Comparison of ENCODE assay signal across 24 cellular contexts in the genomic region with DNA sequence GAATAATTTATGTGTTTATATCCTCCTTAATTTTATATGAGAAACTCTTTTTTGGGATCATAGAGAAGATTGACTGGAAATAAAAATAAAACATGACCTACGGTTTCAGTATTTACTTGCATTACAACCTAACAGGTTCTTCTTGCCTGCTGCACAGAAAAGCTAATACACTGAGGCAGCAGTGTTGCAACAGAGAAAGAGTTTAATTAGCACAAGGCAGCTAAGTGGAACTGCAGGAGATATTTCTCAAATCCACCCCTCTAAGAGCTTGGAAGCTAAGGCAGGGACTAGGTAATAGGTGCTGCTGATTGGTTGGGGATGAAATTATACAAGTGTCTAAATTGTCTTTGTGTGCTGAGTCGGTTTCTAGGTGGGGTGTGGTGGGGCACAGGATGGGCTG.
"Had no signal": no experiment of that assay in that cellular context is flagged by ENCODE, and none has a peak within 500 bp of the region (broad histone marks: within the 10 kb centered on the region; RNA-seq: fewer than 3 reads in every experiment).

No MANE protein-coding gene starts in this region.

- H3K27me3 ChIP-seq: stomach, suprapubic skin, testis, thyroid gland, tibial artery, tibial nerve, transverse colon, upper lobe of left lung, upper lobe of right lung, uterus, vagina had no signal

- H3K4me1 ChIP-seq: stomach, suprapubic skin, testis, thyroid gland, tibial artery, tibial nerve, transverse colon, upper lobe of left lung, upper lobe of right lung, uterus, vagina had no signal

- H3K9me3 ChIP-seq: testis, thoracic aorta, thyroid gland, uterus had no signal

- H3K36me3 ChIP-seq: stomach, suprapubic skin, thoracic aorta, thyroid gland, tibial artery, tibial nerve, transverse colon, upper lobe of left lung, upper lobe of right lung, uterus, vagina had no signal

- H3K27ac ChIP-seq: stomach, suprapubic skin, testis, thoracic aorta, thyroid gland, tibial artery, tibial nerve, transverse colon, upper lobe of left lung, upper lobe of right lung, uterus, vagina had no signal

- H3K4me3 ChIP-seq: stomach, suprapubic skin, testis, thoracic aorta, thyroid gland, tibial artery, tibial nerve, transverse colon, upper lobe of left lung, upper lobe of right lung, uterus, vagina had no signal

- DNase-seq: stimulated activated CD4-positive, alpha-beta T cell treated with anti-CD3 and anti-CD28 coated beads, Interleukin-2, amount 100 ng/mL, for 48 hours; stimulated activated CD4-positive, alpha-beta T cell treated with anti-CD3 and anti-CD28 coated beads, Interleukin-4, amount 100 ng/mL, for 1 hour; stimulated activated CD4-positive, alpha-beta T cell treated with anti-CD3 and anti-CD28 coated beads, Interleukin-4, amount 100 ng/mL, for 24 hours; stimulated activated CD4-positive, alpha-beta T cell treated with anti-CD3 and anti-CD28 coated beads, Interleukin-4, amount 100 ng/mL, for 4 hours; stimulated activated CD8-positive, alpha-beta memory T cell treated with anti-CD3 and anti-CD28 coated beads, Interleukin-4, amount 100 ng/mL, for 48 hours; stimulated activated naive B cell treated with anti-CD40 and anti-IgM and Interleukin-4, amounts not matched to agents 10 μg/mL and 1 μg/mL and 100 μg/mL, for 72 hours; stimulated activated naive CD4-positive, alpha-beta T cell; stimulated activated naive CD4-positive, alpha-beta T cell treated with Interleukin-2 at 50 U/mL for 16 hours; stimulated activated naive CD8-positive, alpha-beta T cell treated with anti-CD3 and anti-CD28 coated beads, Interleukin-15, amount 100 ng/mL, for 72 hours; stimulated activated naive CD8-positive, alpha-beta T cell treated with anti-CD3 and anti-CD28 coated beads, Interleukin-15, Interleukin-2, amounts not matched to agents 100 U/mL and 50 U/mL, for 24 hours; stomach; substantia nigra; testis; thyroid gland; tibial artery; transverse colon; trophoblast cell; upper lobe of left lung; upper lobe of right lung; uterus had no signal
